In genomic region chr4:122777846-122778501, GRCh38 we compare ENCODE assay signal across 18 cellular contexts. TPM values are rescaled to one million over a fixed set of nuclear protein-coding genes. Genes with fewer than 3 reads are reported as not detected.
DNase-seq lines count a peak whose midpoint lies in the region; ATAC-seq, FAIRE-seq and TF ChIP-seq lines count a peak whose summit lies in the region.
"Had no signal": no experiment of that assay in that cellular context is flagged by ENCODE, and none has a peak within 500 bp of the region (broad histone marks: within the 10 kb centered on the region; RNA-seq: fewer than 3 reads in every experiment).

No MANE protein-coding gene starts in this region.

- H3K27ac ChIP-seq in brain microvascular endothelial cell (peak overlapping the region; percentile 83), kidney (ENCODE audit: low read depth in 2 of 2, low read length in 2 of 2) (no peak overlapping the region), right lobe of liver (no peak overlapping the region)

- no peak overlapping the region for H3K4me3 ChIP-seq in AG04449 (ENCODE audit: low read depth, low read length)
- no peak overlapping the region for H3K4me3 ChIP-seq in brain microvascular endothelial cell (ENCODE audit: low read depth, low read length)
- H3K4me3 ChIP-seq in kidney (ENCODE audit: low read length in 2 of 2): no peak overlapping the region
- no peak overlapping the region for H3K4me3 ChIP-seq in right lobe of liver
- no peak overlapping the region for H3K4me3 ChIP-seq in BE2C (ENCODE audit: low read depth, low read length)

- no peak for TF ChIP-seq CTCF in AG04449 (IDR thresholded peaks at IDR 0.05; ENCODE audit: insufficient read depth, low read length, missing control alignments)
- TF ChIP-seq CTCF in brain microvascular endothelial cell (IDR thresholded peaks at IDR 0.05; ENCODE audit: low read depth, low read length, missing control alignments): no peak
- no peak for TF ChIP-seq CTCF in kidney (IDR thresholded peaks at IDR 0.05; ENCODE audit: borderline replicate concordance, extremely low read depth, insufficient read depth)
- no peak for TF ChIP-seq CTCF in right lobe of liver (IDR thresholded peaks at IDR 0.05)
- no peak for TF ChIP-seq CTCF in BE2C (IDR thresholded peaks at IDR 0.05; ENCODE audit: low read depth, low read length)

- FAIRE-seq in kidney (lab: Jason Lieb, UNC): no peak
- FAIRE-seq: keratinocyte had no signal

- POLR2A ChIA-PET in AG04449 (lab: Yijun Ruan, JAX): interaction anchor here (0.6 to 1.2 kb wide), 4 partner anchors 12 to 50 kb away, joined by 3 to 4 read pairs (median 3); partner anchors contain the start of gene BBS12

- no peaks in the 10 kb centered on the region for H3K4me1 ChIP-seq in kidney (ENCODE audit: control insufficient read depth in 1 of 2, insufficient read depth in 1 of 2, low read depth in 1 of 2, low read length in 2 of 2)
- H3K4me1 ChIP-seq in right lobe of liver: peaks cover 0 to 2% (median 0%) of the 10 kb centered on the region in 4 donors
- H3K4me1 ChIP-seq in BE2C: peaks cover 4% of the 10 kb centered on the region; the same call in 1 of the 2 replicates

- ATAC-seq in right lobe of liver: no peak
- ATAC-seq: activated CD4-positive, alpha-beta T cell treated with anti-CD3 and anti-CD28 coated beads for 36 hours had no signal

- H3K9ac ChIP-seq in kidney (ENCODE audit: low read length in 2 of 2): no peak overlapping the region

- DNase-seq in AG04449 (ENCODE audit: low read depth, low spot score) (peak; percentile 89), HS-5 (ENCODE audit: low read depth) (peak; percentile 95), brain microvascular endothelial cell (peak; percentile 65), kidney glomerular epithelial cell (lab: John Stamatoyannopoulos, UW) (peak; percentile 18), kidney (no peak), right lobe of liver (no peak), BE2C (no peak)
- no peak for DNase-seq in effector CD8-positive, alpha-beta T cell (lab: John Stamatoyannopoulos, UW)
- DNase-seq: ACHN; activated CD4-positive, alpha-beta T cell treated with anti-CD3 and anti-CD28 coated beads for 36 hours; activated naive CD4-positive, alpha-beta T cell treated with anti-CD3 and anti-CD28 coated beads, Interleukin-2, amount 10 ng/mL, durations not matched to agents 7 days and 5 days; glutamatergic neuron; NCI-H1105; NK-92 treated with Interleukin-12 subunit alpha and Interleukin-12 subunit beta, amount 100 ng/mL, for 24 hours; stimulated activated CD4-positive, alpha-beta T cell treated with anti-CD3 and anti-CD28 coated beads, Interleukin-4, amount 100 ng/mL, for 4 hours; T-helper 2 cell had no signal

- intact Hi-C loops in kidney (cut with DNase I): no loop called here
- intact Hi-C loops in right lobe of liver (cut with DNase I): no loop called here

- in situ Hi-C loops in brain microvascular endothelial cell (cut with HindIII; ENCODE audit: low pct_ligation_motif_present, low sequenced_read_pairs): no loop called here

- H3K27me3 ChIP-seq in brain microvascular endothelial cell (replicated peaks) (no peaks in the 10 kb centered on the region), right lobe of liver (no peaks in the 10 kb centered on the region), BE2C (no peaks in the 10 kb centered on the region)

- TF ChIP-seq POLR2A in right lobe of liver (IDR thresholded peaks at IDR 0.05): no peak

- 93% methylated on average over 4 of the region's 4 CpGs for WGBS in right lobe of liver (ENCODE audit: insufficient coverage, low coverage, low lambda C conversion rate, missing lambda C conversion rate)

- H3K36me3 ChIP-seq in brain microvascular endothelial cell (replicated peaks) (no peaks in the 10 kb centered on the region), kidney (ENCODE audit: control insufficient read depth in 1 of 2, insufficient read depth in 2 of 2, low read length in 2 of 2) (no peaks in the 10 kb centered on the region), right lobe of liver (no peaks in the 10 kb centered on the region), BE2C (no peaks in the 10 kb centered on the region)

- CTCF ChIA-PET in AG04449 (lab: Yijun Ruan, JAX): interaction anchor here (0.8 to 2.1 kb wide), 4 partner anchors 10 to 136 kb away, joined by 3 to 8 read pairs (median 4); no protein-coding TSS in a partner anchor

- H3K9me3 ChIP-seq in kidney (ENCODE audit: control insufficient read depth in 1 of 2, low read length in 2 of 2): no peaks in the 10 kb centered on the region
- no peaks in the 10 kb centered on the region for H3K9me3 ChIP-seq in right lobe of liver
- no peaks in the 10 kb centered on the region for H3K9me3 ChIP-seq in BE2C

RNA-seq across cellular contexts. Expression of gene BBS12, which starts 45.5 kb away (rescaled TPM):
- 9.9 TPM for total RNA-seq in kidney
- 8.3 TPM for polyA plus RNA-seq in kidney (ENCODE audit: insufficient read depth, low read depth, low replicate concordance)
- 1 to 10 TPM in 1 of 6 experiments, under 1 TPM in 5; 0.25 to 1.1 (median 0.65) TPM for total RNA-seq in right lobe of liver
- 0.22 TPM for polyA plus RNA-seq in BE2C (2012; ENCODE audit: insufficient read depth, insufficient read length, low read depth)

RNA-seq across cellular contexts. Expression of gene FGF2, which starts 48.7 kb away (rescaled TPM):
- total RNA-seq in kidney (16.9 TPM), right lobe of liver (1 to 10 TPM in 3 of 6 experiments, under 1 TPM in 3; 0.88 to 1.6 (median 1.1) TPM)
- 2.3 TPM for polyA plus RNA-seq in kidney (ENCODE audit: insufficient read depth, low read depth, low replicate concordance)
- 0.69 TPM for polyA plus RNA-seq in BE2C (2012; ENCODE audit: insufficient read depth, insufficient read length, low read depth)
- polyA plus RNA-seq: IgD-negative memory B cell had no signal

Comparison
In these comparisons a context has a peak if more than half of its experiments do, and no peak if none do; other contexts are left out.
1. DNase-seq: peak in AG04449 (single experiment), HS-5 (single experiment), brain microvascular endothelial cell (single experiment) and kidney glomerular epithelial cell (single experiment); none in kidney (single experiment), right lobe of liver (0 of 3), effector CD8-positive, alpha-beta T cell (single experiment) and BE2C (single experiment).